19 cellular contexts compared by ENCODE assay signal in the genomic region with DNA sequence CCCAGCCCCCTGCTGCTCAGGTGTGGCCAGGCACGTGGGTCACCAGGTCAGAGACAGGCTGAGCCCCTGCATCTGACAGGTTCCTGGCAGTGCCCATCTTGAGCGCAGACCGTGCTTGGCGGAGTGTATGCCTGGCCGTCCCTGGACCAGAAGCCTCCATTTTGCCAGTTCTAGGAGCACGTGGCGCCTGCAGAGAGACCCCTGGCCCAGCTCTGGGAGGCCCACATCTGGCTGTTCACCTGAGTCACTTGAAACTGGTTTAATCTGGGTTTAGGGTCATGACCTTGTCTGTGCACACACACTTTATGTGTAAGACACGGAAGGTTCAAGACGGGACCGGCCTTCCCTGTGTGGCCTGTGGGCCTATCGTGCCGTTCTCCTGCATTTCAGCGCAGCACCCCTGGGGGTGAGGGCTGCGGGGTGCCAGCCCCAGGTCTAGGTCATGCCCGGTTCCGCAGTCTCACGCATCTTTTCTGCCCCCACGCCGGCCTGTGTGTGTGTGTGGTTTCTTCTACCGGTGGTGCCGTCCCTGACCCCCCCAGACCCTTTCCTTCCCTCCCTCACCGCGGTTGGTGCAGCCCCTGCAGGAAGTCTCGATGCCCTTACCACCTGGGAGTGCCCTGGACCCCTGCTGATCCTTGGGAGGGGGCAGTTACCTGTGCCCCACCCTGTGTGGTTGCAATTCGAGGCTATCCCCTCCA.
"Had no signal": no experiment of that assay in that cellular context is flagged by ENCODE, and none has a peak within 500 bp of the region (broad histone marks: within the 10 kb centered on the region; RNA-seq: fewer than 3 reads in every experiment).

No MANE protein-coding gene starts in this region.

- H2AFZ ChIP-seq: neural progenitor cell, parathyroid adenoma had no signal

- H3K27me3 ChIP-seq: colonic mucosa, foreskin keratinocyte, heart left ventricle, left lung, neural progenitor cell, stomach, upper lobe of left lung, uterus had no signal

- H3K36me3 ChIP-seq: neural progenitor cell, uterus had no signal

- H3K9me3 Mint-ChIP-seq: memory B cell; natural killer cell treated with Interleukin-12 subunit alpha and Interleukin-12 subunit beta and Interleukin-15 and Interleukin-18, amount 100 ng/mL, for 72 hours had no signal

- H3K9ac ChIP-seq: neural progenitor cell, parathyroid adenoma had no signal

- H3K4me3 Mint-ChIP-seq: endodermal cell; memory B cell; natural killer cell treated with Interleukin-12 subunit alpha and Interleukin-12 subunit beta and Interleukin-15 and Interleukin-18, amount 100 ng/mL, for 72 hours; neural progenitor cell; stimulated activated naive B cell treated with anti-CD40 and anti-IgM and Interleukin-4, amounts not matched to agents 10 μg/mL and 1 μg/mL and 100 μg/mL, for 72 hours had no signal

- H3K4me2 ChIP-seq: smooth muscle cell had no signal

- H3K4me3 ChIP-seq: colonic mucosa, heart left ventricle, left lung, lower lobe of right lung, neural progenitor cell, prostate gland, smooth muscle cell, stomach, thoracic aorta, upper lobe of left lung, uterus had no signal

- DNase-seq: foreskin keratinocyte, hippocampal formation, occipital lobe had no signal

- H3K27ac Mint-ChIP-seq: memory B cell; natural killer cell treated with Interleukin-12 subunit alpha and Interleukin-12 subunit beta and Interleukin-15 and Interleukin-18, amount 100 ng/mL, for 72 hours; neural progenitor cell; stimulated activated naive B cell treated with anti-CD40 and anti-IgM and Interleukin-4, amounts not matched to agents 10 μg/mL and 1 μg/mL and 100 μg/mL, for 72 hours had no signal

- H3K9me3 ChIP-seq: colonic mucosa, heart left ventricle, lower lobe of right lung, prostate gland, stomach, thoracic aorta, upper lobe of left lung, uterus had no signal

- H3K27me3 Mint-ChIP-seq: memory B cell; natural killer cell treated with Interleukin-12 subunit alpha and Interleukin-12 subunit beta and Interleukin-15 and Interleukin-18, amount 100 ng/mL, for 72 hours; stimulated activated naive B cell treated with anti-CD40 and anti-IgM and Interleukin-4, amounts not matched to agents 10 μg/mL and 1 μg/mL and 100 μg/mL, for 72 hours had no signal

- H3K27ac ChIP-seq: colonic mucosa, foreskin keratinocyte, heart left ventricle, left lung, lower lobe of right lung, neural progenitor cell, parathyroid adenoma, prostate gland, stomach, thoracic aorta, upper lobe of left lung, uterus had no signal

- H3K4me1 ChIP-seq: colonic mucosa, prostate gland had no signal
